In genomic region chr6:135299256-135299655, GRCh38 we compare ENCODE assay signal across 18 cellular contexts.
DNase-seq lines count a peak whose midpoint lies in the region; FAIRE-seq lines count a peak whose summit lies in the region.
"Had no signal": no experiment of that assay in that cellular context is flagged by ENCODE, and none has a peak within 500 bp of the region (broad histone marks: within the 10 kb centered on the region; RNA-seq: fewer than 3 reads in every experiment).

No MANE protein-coding gene starts in this region.

- FAIRE-seq in urothelium cell line (lab: Jason Lieb, UNC), result no peak
- FAIRE-seq: GM12878, RCC 7860 had no signal

- H3K27me3 Mint-ChIP-seq in CD8-positive, alpha-beta memory T cell, result no peaks in the 10 kb centered on the region
- H3K27me3 Mint-ChIP-seq: brain had no signal

- DNase-seq in EL, result peak; percentile 79
- no peak for DNase-seq in Karpas-422
- DNase-seq in adipocyte (ENCODE audit: low read depth), result peak; percentile 25
- peak; percentile 41 for DNase-seq in kidney glomerular epithelial cell (lab: John Stamatoyannopoulos, UW)
- DNase-seq in GDM1 (lab: John Stamatoyannopoulos, UW), result no peak
- DNase-seq in anterior cingulate cortex (lab: John Stamatoyannopoulos, UW), result no peak
- no peak for DNase-seq in CD8-positive, alpha-beta memory T cell
- no peak for DNase-seq in urothelium cell line (ENCODE audit: low spot score)
- DNase-seq: left cardiac atrium; NCI-H2029 treated with DMSO at 0.1 percent for 48 hours; NCI-H748 treated with DMSO at 0.1 percent for 48 hours; stimulated activated CD4-positive, alpha-beta T cell treated with anti-CD3 and anti-CD28 coated beads, Interleukin-4, amount 100 ng/mL, for 24 hours had no signal

- H3K9ac ChIP-seq in Karpas-422 (ENCODE audit: low read length), result no peak overlapping the region
- H3K9ac ChIP-seq in adipocyte (ENCODE audit: low read length), result no peak overlapping the region

- H3K36me3 Mint-ChIP-seq in CD8-positive, alpha-beta memory T cell, result peaks cover 7 to 18% (median 12%) of the 10 kb centered on the region in 3 donors

- no peaks in the 10 kb centered on the region for H3K27me3 ChIP-seq in Karpas-422 (ENCODE audit: low read length)
- H3K27me3 ChIP-seq in adipocyte (replicated peaks; ENCODE audit: control insufficient read depth, insufficient read depth, low read length), result no peaks in the 10 kb centered on the region
- no peaks in the 10 kb centered on the region for H3K27me3 ChIP-seq in CD8-positive, alpha-beta memory T cell (ENCODE audit: insufficient read depth, low read length, poor library complexity, severe bottlenecking)

- no peak overlapping the region for H3K4me2 ChIP-seq in Karpas-422 (ENCODE audit: low read depth, low read length, poor library complexity, severe bottlenecking)

- no peaks in the 10 kb centered on the region for H3K79me2 ChIP-seq in Karpas-422 (ENCODE audit: low read length)

- POLR2A ChIA-PET in CD8-positive, alpha-beta memory T cell (lab: Charles Lee), result no interaction called here

- H3K4me1 Mint-ChIP-seq in CD8-positive, alpha-beta memory T cell, result no peaks in the 10 kb centered on the region
- H3K4me1 Mint-ChIP-seq: brain had no signal

- H3K9me2 ChIP-seq in Karpas-422 (replicated peaks; ENCODE audit: insufficient read depth, low read length), result no peaks in the 10 kb centered on the region

- H3K27ac Mint-ChIP-seq in CD8-positive, alpha-beta memory T cell, result peak overlapping the region in 1 of 8 donors; percentile 27
- H3K27ac Mint-ChIP-seq: brain had no signal

- H3K9me3 ChIP-seq in Karpas-422 (ENCODE audit: low read length) (no peaks in the 10 kb centered on the region), adipocyte (ENCODE audit: control insufficient read depth, low read length) (peaks cover 5% of the 10 kb centered on the region)
- H3K9me3 ChIP-seq in CD8-positive, alpha-beta memory T cell (ENCODE audit: low read length), result no peaks in the 10 kb centered on the region
- H3K9me3 ChIP-seq: thoracic aorta had no signal

- H2AFZ ChIP-seq in Karpas-422 (ENCODE audit: low read length), result 0 out of 2 replicates have a peak overlapping the region, but pooled peaks have one; percentile 34

- no peak overlapping the region for H3K4me3 Mint-ChIP-seq in CD8-positive, alpha-beta memory T cell
- H3K4me3 Mint-ChIP-seq: brain had no signal

- peaks cover 0 to 9% (median 3%) of the 10 kb centered on the region in 5 donors for H3K9me3 Mint-ChIP-seq in CD8-positive, alpha-beta memory T cell

- CTCF ChIA-PET in CD8-positive, alpha-beta memory T cell (lab: Charles Lee), result no interaction called here

- H3K27ac ChIP-seq in Karpas-422 (ENCODE audit: low read length), result no peak overlapping the region
- H3K27ac ChIP-seq in CD8-positive, alpha-beta memory T cell (ENCODE audit: low read depth, low read length), result no peak overlapping the region
- H3K27ac ChIP-seq: HL-60, thoracic aorta, VCaP had no signal

- H3K36me3 ChIP-seq in Karpas-422 (ENCODE audit: insufficient read depth, low read length) (no peaks in the 10 kb centered on the region; the same call in 1 of the 2 replicates), adipocyte (ENCODE audit: control insufficient read depth, insufficient read depth, low read length, severe bottlenecking) (peaks cover 10% of the 10 kb centered on the region)
- H3K36me3 ChIP-seq in CD8-positive, alpha-beta memory T cell (ENCODE audit: insufficient read depth, low read length), result no peaks in the 10 kb centered on the region
- H3K36me3 ChIP-seq: thoracic aorta had no signal

- H3K4me1 ChIP-seq in Karpas-422 (ENCODE audit: low read length) (peaks cover 14% of the 10 kb centered on the region), adipocyte (ENCODE audit: control insufficient read depth, insufficient read depth, low read length) (peaks cover 3% of the 10 kb centered on the region)
- H3K4me1 ChIP-seq in CD8-positive, alpha-beta memory T cell (ENCODE audit: insufficient read depth, low read length), result no peaks in the 10 kb centered on the region

- no peak overlapping the region for H3K4me3 ChIP-seq in Karpas-422 (ENCODE audit: low read length)
- H3K4me3 ChIP-seq in adipocyte (ENCODE audit: low read length), result no peak overlapping the region
- H3K4me3 ChIP-seq in CD8-positive, alpha-beta memory T cell (ENCODE audit: low read length), result no peak overlapping the region
- H3K4me3 ChIP-seq: GM12878, thoracic aorta had no signal

- H4K20me1 ChIP-seq in Karpas-422 (ENCODE audit: insufficient read depth, low read depth, low read length), result no peaks in the 10 kb centered on the region

Comparison
In these comparisons a context has a peak if more than half of its experiments do, and no peak if none do; other contexts are left out.
1. DNase-seq: peak in EL (single experiment), adipocyte (single experiment) and kidney glomerular epithelial cell (single experiment); none in Karpas-422 (single experiment), GDM1 (single experiment), anterior cingulate cortex (0 of 58), CD8-positive, alpha-beta memory T cell (0 of 5) and urothelium cell line (single experiment).